8 cellular contexts compared by ENCODE assay signal in genomic region chr7:35185908-35186731, GRCh38.
DNase-seq lines count a peak whose midpoint lies in the region; ATAC-seq and TF ChIP-seq lines count a peak whose summit lies in the region.

No MANE protein-coding gene starts in this region.

- intact Hi-C loops in activated T-helper 2 cell treated with anti-CD3 and anti-CD28 coated beads, Interferon-gamma antibody, Interleukin-2, Interleukin-4, amounts not matched to agents 10 μg/mL and 5 μg/mL and 100 μg/mL, durations not matched to agents 14 hours and 24 hours and 36 hours (cut with micrococcal nuclease) = loop anchor here (2.0 kb wide), 1 partner anchor 69 kb away; the partner anchor contains the start of gene TBX20
- intact Hi-C loops in left ventricle myocardium inferior (cut with micrococcal nuclease) = no loop called here

- H3K27ac Mint-ChIP-seq in activated T-helper 2 cell treated with anti-CD3 and anti-CD28 coated beads, Interferon-gamma antibody, Interleukin-2, Interleukin-4, amounts not matched to agents 10 μg/mL and 5 μg/mL and 100 μg/mL, durations not matched to agents 14 hours and 24 hours and 36 hours = no peak overlapping the region
- no peak overlapping the region for H3K27ac Mint-ChIP-seq in progenitor cell of endocrine pancreas

- H3K36me3 ChIP-seq in left ventricle myocardium inferior = no peaks in the 10 kb centered on the region

- H3K27me3 Mint-ChIP-seq in activated T-helper 2 cell treated with anti-CD3 and anti-CD28 coated beads, Interferon-gamma antibody, Interleukin-2, Interleukin-4, amounts not matched to agents 10 μg/mL and 5 μg/mL and 100 μg/mL, durations not matched to agents 14 hours and 24 hours and 36 hours (ENCODE audit: low read depth) = peaks cover 31% of the 10 kb centered on the region
- peaks cover 46% of the 10 kb centered on the region for H3K27me3 Mint-ChIP-seq in progenitor cell of endocrine pancreas

- H3K9me3 Mint-ChIP-seq in activated T-helper 2 cell treated with anti-CD3 and anti-CD28 coated beads, Interferon-gamma antibody, Interleukin-2, Interleukin-4, amounts not matched to agents 10 μg/mL and 5 μg/mL and 100 μg/mL, durations not matched to agents 14 hours and 24 hours and 36 hours = no peaks in the 10 kb centered on the region
- H3K9me3 Mint-ChIP-seq in progenitor cell of endocrine pancreas (ENCODE audit: low read depth) = no peaks in the 10 kb centered on the region

- peaks cover 17% of the 10 kb centered on the region for H3K4me1 ChIP-seq in left ventricle myocardium inferior

- peaks cover 6% of the 10 kb centered on the region for H3K4me1 Mint-ChIP-seq in activated T-helper 2 cell treated with anti-CD3 and anti-CD28 coated beads, Interferon-gamma antibody, Interleukin-2, Interleukin-4, amounts not matched to agents 10 μg/mL and 5 μg/mL and 100 μg/mL, durations not matched to agents 14 hours and 24 hours and 36 hours (ENCODE audit: low read depth)
- H3K4me1 Mint-ChIP-seq in progenitor cell of endocrine pancreas (ENCODE audit: low read depth) = no peaks in the 10 kb centered on the region

- in situ Hi-C loops in GM13976 (cut with MboI; ENCODE audit: low sequenced_read_pairs, unreplicated experiment) = no loop called here

- DNase-seq in GM13976 (ENCODE audit: low spot score) (peak; percentile 1), NCI-H2171 treated with DMSO at 0.1 percent for 48 hours (lab: John Stamatoyannopoulos, UW) (peak; percentile 74), left ventricle myocardium inferior (peak; percentile 58), progenitor cell of endocrine pancreas (ENCODE audit: low spot score, unreplicated experiment) (peak; percentile 26), activated gamma-delta T cell (lab: John Stamatoyannopoulos, UW) (no peak)
- no peak for DNase-seq in activated T-helper 2 cell treated with anti-CD3 and anti-CD28 coated beads, Interferon-gamma antibody, Interleukin-2, Interleukin-4, amounts not matched to agents 10 μg/mL and 5 μg/mL and 100 μg/mL, durations not matched to agents 14 hours and 24 hours and 36 hours (ENCODE audit: low spot score)
- no peak for DNase-seq in stimulated activated naive CD4-positive, alpha-beta T cell treated with Interleukin-2 at 50 U/mL for 16 hours (lab: John Stamatoyannopoulos, UW)

- no peaks in the 10 kb centered on the region for H3K36me3 Mint-ChIP-seq in activated T-helper 2 cell treated with anti-CD3 and anti-CD28 coated beads, Interferon-gamma antibody, Interleukin-2, Interleukin-4, amounts not matched to agents 10 μg/mL and 5 μg/mL and 100 μg/mL, durations not matched to agents 14 hours and 24 hours and 36 hours (ENCODE audit: low read depth)
- H3K36me3 Mint-ChIP-seq in progenitor cell of endocrine pancreas (ENCODE audit: insufficient read depth) = no peaks in the 10 kb centered on the region

- H3K4me3 ChIP-seq in left ventricle myocardium inferior = peak overlapping the region; percentile 70

- no peak for ATAC-seq in GM18909 (IDR thresholded peaks at IDR 0.05; ENCODE audit: poor library complexity, unreplicated experiment)

- H3K9me3 ChIP-seq in left ventricle myocardium inferior (replicated peaks) = no peaks in the 10 kb centered on the region

- H3K27me3 ChIP-seq in left ventricle myocardium inferior (ENCODE audit: low read depth) = peaks cover 13% of the 10 kb centered on the region

- H3K4me3 Mint-ChIP-seq in activated T-helper 2 cell treated with anti-CD3 and anti-CD28 coated beads, Interferon-gamma antibody, Interleukin-2, Interleukin-4, amounts not matched to agents 10 μg/mL and 5 μg/mL and 100 μg/mL, durations not matched to agents 14 hours and 24 hours and 36 hours (ENCODE audit: low read depth) = peak overlapping the region; percentile 67
- peak overlapping the region; percentile 74 for H3K4me3 Mint-ChIP-seq in progenitor cell of endocrine pancreas (ENCODE audit: low read depth)

- H3K27ac ChIP-seq in left ventricle myocardium inferior (replicated peaks) = peak overlapping the region; percentile 89

- TF ChIP-seq CTCF in GM13976 (IDR thresholded peaks at IDR 0.05; ENCODE audit: borderline replicate concordance, control extremely low read depth, extremely low read depth, insufficient read depth, missing control alignments) (no peak), left ventricle myocardium inferior (IDR thresholded peaks at IDR 0.05; ENCODE audit: borderline replicate concordance) (no peak), progenitor cell of endocrine pancreas (IDR thresholded peaks at IDR 0.05; ENCODE audit: unreplicated experiment) (peak; percentile 31)

Comparison
In these comparisons a context has a peak if more than half of its experiments do, and no peak if none do; other contexts are left out.
1. DNase-seq: peak in GM13976 (single experiment), NCI-H2171 treated with DMSO at 0.1 percent for 48 hours (single experiment), left ventricle myocardium inferior (single experiment) and progenitor cell of endocrine pancreas (single experiment); none in activated T-helper 2 cell treated with anti-CD3 and anti-CD28 coated beads, Interferon-gamma antibody, Interleukin-2, Interleukin-4, amounts not matched to agents 10 μg/mL and 5 μg/mL and 100 μg/mL, durations not matched to agents 14 hours and 24 hours and 36 hours (single experiment), stimulated activated naive CD4-positive, alpha-beta T cell treated with Interleukin-2 at 50 U/mL for 16 hours (single experiment) and activated gamma-delta T cell (single experiment).